Comparison of ENCODE assay signal across 25 cellular contexts in the genomic region with DNA sequence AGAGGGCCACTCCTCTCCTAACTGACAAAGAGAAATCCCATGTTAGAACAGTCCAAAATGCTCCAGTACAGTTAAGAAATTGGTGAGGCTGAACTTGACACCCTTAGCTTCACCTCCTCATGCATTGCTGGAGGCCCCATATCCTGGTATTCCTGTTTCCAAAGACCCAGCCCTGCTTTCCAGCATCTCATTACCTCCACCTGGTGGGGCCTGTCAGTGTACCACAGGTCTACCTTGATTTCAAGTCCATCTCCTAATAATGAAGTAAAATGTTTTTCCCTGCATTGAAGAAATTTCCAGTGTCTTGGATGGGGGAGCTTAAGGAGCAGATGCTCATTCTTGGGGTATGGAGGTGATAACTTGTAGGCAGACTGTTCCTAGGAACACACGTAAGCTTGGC.
DNase-seq lines count a peak whose midpoint lies in the region; ATAC-seq, FAIRE-seq and TF ChIP-seq lines count a peak whose summit lies in the region.
"Had no signal": no experiment of that assay in that cellular context is flagged by ENCODE, and none has a peak within 500 bp of the region (broad histone marks: within the 10 kb centered on the region; RNA-seq: fewer than 3 reads in every experiment).

No MANE protein-coding gene starts in this region.

- H3K4me1 ChIP-seq in CD4-positive, CD25-positive, alpha-beta regulatory T cell (ENCODE audit: control insufficient read depth, insufficient read depth, low read length, poor library complexity, severe bottlenecking) = peaks cover 24% of the 10 kb centered on the region
- H3K4me1 ChIP-seq in keratinocyte (ENCODE audit: control insufficient read depth, extremely low read depth, insufficient read depth, low read length) = no peaks in the 10 kb centered on the region
- no peaks in the 10 kb centered on the region for H3K4me1 ChIP-seq in A673 (ENCODE audit: insufficient read depth, low read length, poor library complexity, severe bottlenecking)
- H3K4me1 ChIP-seq: parathyroid adenoma had no signal

- TF ChIP-seq CTCF in bronchial epithelial cell (IDR thresholded peaks at IDR 0.05; ENCODE audit: insufficient read depth, low read length, severe bottlenecking) (peak; percentile 16), keratinocyte (optimal IDR thresholded peaks at IDR 0.05 in 1 of 3, IDR thresholded peaks at IDR 0.05 in 1 of 3, conservative IDR thresholded peaks at IDR 0.05 in 1 of 3; ENCODE audit: extremely low read depth in 1 of 3, insufficient read depth in 2 of 3, low read length in 3 of 3) (peak in 2 of 3 experiments; percentile 30 to 34), A673 (conservative IDR thresholded peaks at IDR 0.05; ENCODE audit: low read depth, low read length) (no peak)

- FAIRE-seq in bronchial epithelial cell (lab: Jason Lieb, UNC) (no peak), keratinocyte (lab: Jason Lieb, UNC) (no peak)

- H3K4me3 Mint-ChIP-seq in CD4-positive, CD25-positive, alpha-beta regulatory T cell = peak overlapping the region in 1 of 4 donors; percentile 51
- H3K4me3 Mint-ChIP-seq: activated CD4-positive, alpha-beta memory T cell treated with anti-CD3 and anti-CD28 coated beads for 36 hours; activated T-helper 1 cell treated with anti-CD3 and anti-CD28 coated beads, Interleukin-12 subunit alpha, Interleukin-12 subunit beta, Interleukin-2, Interleukin-4 antibody, amounts not matched to agents 30 ng/mL and 10 ng/mL and 1 ng/mL, durations not matched to agents 14 hours and 24 hours and 36 hours; memory B cell; neural crest cell; stimulated activated effector memory CD8-positive, alpha-beta T cell treated with anti-CD3 and anti-CD28 coated beads, Interleukin-12 subunit alpha, Interleukin-12 subunit beta, amount 100 ng/mL, for 72 hours had no signal

- no peak for DNase-seq in CD4-positive, CD25-positive, alpha-beta regulatory T cell
- DNase-seq in bronchial epithelial cell (ENCODE audit: low read depth) = peak; percentile 22
- no peak for DNase-seq in keratinocyte (ENCODE audit: low read depth, low spot score)
- no peak for DNase-seq in activated T-cell treated with anti-CD3 and anti-CD28 coated beads for 4 hours
- DNase-seq in middle frontal gyrus (ENCODE audit: extremely low spot score, low spot score) = no peak
- DNase-seq in A673 (ENCODE audit: low spot score) = no peak
- DNase-seq: activated CD4-positive, alpha-beta memory T cell treated with anti-CD3 and anti-CD28 coated beads for 36 hours; activated CD4-positive, alpha-beta T cell treated with anti-CD3 and anti-CD28 coated beads for 1 hour; activated naive CD4-positive, alpha-beta T cell treated with Interleukin-2 at 50 U/mL for 16 hours; brain microvascular endothelial cell; CD4-positive, alpha-beta T cell; effector CD4-positive, alpha-beta T cell; NCI-H1048; NCI-H1694 treated with DMSO at 0.1 percent for 48 hours; NCI-H82; retina; transverse colon had no signal

- H3K36me3 Mint-ChIP-seq in CD4-positive, CD25-positive, alpha-beta regulatory T cell = peaks cover 4% of the 10 kb centered on the region
- H3K36me3 Mint-ChIP-seq: stimulated activated effector memory CD8-positive, alpha-beta T cell treated with anti-CD3 and anti-CD28 coated beads, Interleukin-12 subunit alpha, Interleukin-12 subunit beta, amount 100 ng/mL, for 72 hours had no signal

- H3K27me3 ChIP-seq in CD4-positive, CD25-positive, alpha-beta regulatory T cell (ENCODE audit: control insufficient read depth, insufficient read depth, low read length) = no peaks in the 10 kb centered on the region
- H3K27me3 ChIP-seq in bronchial epithelial cell (ENCODE audit: control insufficient read depth, insufficient read depth, low read length) = no peaks in the 10 kb centered on the region
- no peaks in the 10 kb centered on the region for H3K27me3 ChIP-seq in keratinocyte (ENCODE audit: control insufficient read depth, extremely low read depth, insufficient read depth, low read length)
- no peaks in the 10 kb centered on the region for H3K27me3 ChIP-seq in A673 (replicated peaks; ENCODE audit: insufficient read depth, low read depth, low read length, poor library complexity)
- H3K27me3 ChIP-seq: brain microvascular endothelial cell, transverse colon had no signal

- POLR2A ChIA-PET in A673 (lab: Charles Lee; ENCODE audit: low non-redundant PET) = no interaction called here

- H3K27ac Mint-ChIP-seq in CD4-positive, CD25-positive, alpha-beta regulatory T cell = peak overlapping the region in 2 of 3 donors; percentile 5 to 64
- H3K27ac Mint-ChIP-seq: activated CD4-positive, alpha-beta memory T cell treated with anti-CD3 and anti-CD28 coated beads for 36 hours; activated T-helper 1 cell treated with anti-CD3 and anti-CD28 coated beads, Interleukin-12 subunit alpha, Interleukin-12 subunit beta, Interleukin-2, Interleukin-4 antibody, amounts not matched to agents 30 ng/mL and 10 ng/mL and 1 ng/mL, durations not matched to agents 14 hours and 24 hours and 36 hours; CD4-positive, alpha-beta T cell; memory B cell; stimulated activated effector memory CD8-positive, alpha-beta T cell treated with anti-CD3 and anti-CD28 coated beads, Interleukin-12 subunit alpha, Interleukin-12 subunit beta, amount 100 ng/mL, for 72 hours had no signal

- H3K36me3 ChIP-seq in CD4-positive, CD25-positive, alpha-beta regulatory T cell (ENCODE audit: control insufficient read depth, insufficient read depth, low read length) = no peaks in the 10 kb centered on the region
- H3K36me3 ChIP-seq in KOPT-K1 (ENCODE audit: insufficient read depth, low read length) (no peaks in the 10 kb centered on the region), bronchial epithelial cell (ENCODE audit: control insufficient read depth, insufficient read depth, low read length) (no peaks in the 10 kb centered on the region), keratinocyte (ENCODE audit: control insufficient read depth in 2 of 2, extremely low read depth in 1 of 2, insufficient read depth in 2 of 2, low read length in 2 of 2) (no peaks in the 10 kb centered on the region), A673 (ENCODE audit: insufficient read depth, low read length, poor library complexity, severe bottlenecking) (no peaks in the 10 kb centered on the region)
- H3K36me3 ChIP-seq: brain microvascular endothelial cell, transverse colon had no signal

- H3K9me3 ChIP-seq in CD4-positive, CD25-positive, alpha-beta regulatory T cell (ENCODE audit: control insufficient read depth in 2 of 2, low read length in 2 of 2) = peaks cover 4 to 10% of the 10 kb centered on the region in 2 experiments
- H3K9me3 ChIP-seq in KOPT-K1 (ENCODE audit: insufficient read depth, low read length, poor library complexity, severe bottlenecking) = peaks cover 35% of the 10 kb centered on the region
- H3K9me3 ChIP-seq in keratinocyte (ENCODE audit: control insufficient read depth, low read depth, low read length) = no peaks in the 10 kb centered on the region
- H3K9me3 ChIP-seq in A673 (ENCODE audit: low read depth, low read length, poor library complexity, severe bottlenecking) = no peaks in the 10 kb centered on the region

- dilution Hi-C loops in keratinocyte (cut with MboI; ENCODE audit: extremely low pct_ligation_motif_present, low sequenced_read_pairs) = no loop called here

- no peaks in the 10 kb centered on the region for H3K79me2 ChIP-seq in keratinocyte (ENCODE audit: control insufficient read depth, insufficient read depth, low read length)
- H3K79me2 ChIP-seq: parathyroid adenoma had no signal

- H2AFZ ChIP-seq in keratinocyte (ENCODE audit: control insufficient read depth, low read length) = no peak overlapping the region
- H2AFZ ChIP-seq: parathyroid adenoma had no signal

- H3K9ac ChIP-seq in keratinocyte (ENCODE audit: control insufficient read depth, extremely low read depth, insufficient read depth, low read length) = no peak overlapping the region
- H3K9ac ChIP-seq: parathyroid adenoma had no signal

- no peak for ATAC-seq in CD4-positive, CD25-positive, alpha-beta regulatory T cell (ENCODE audit: low read depth in 2 of 2)
- ATAC-seq: left lobe of liver; stimulated activated effector memory CD8-positive, alpha-beta T cell treated with anti-CD3 and anti-CD28 coated beads, Interleukin-12 subunit alpha, Interleukin-12 subunit beta, amount 100 ng/mL, for 72 hours had no signal

- no peak overlapping the region for H3K4me2 ChIP-seq in keratinocyte (ENCODE audit: control insufficient read depth, extremely low read depth, insufficient read depth, low read depth, low read length)

- no peaks in the 10 kb centered on the region for H3K9me1 ChIP-seq in keratinocyte (ENCODE audit: control insufficient read depth, extremely low read depth, insufficient read depth, low read length)

- no peak overlapping the region for H3K27ac ChIP-seq in CD4-positive, CD25-positive, alpha-beta regulatory T cell (ENCODE audit: insufficient read depth, low read length, poor library complexity, severe bottlenecking)
- H3K27ac ChIP-seq in KOPT-K1 (ENCODE audit: low read depth, low read length, poor library complexity, severe bottlenecking) = peak overlapping the region; percentile 90
- H3K27ac ChIP-seq in keratinocyte (ENCODE audit: control insufficient read depth, insufficient read depth, low read length) = no peak overlapping the region
- no peak overlapping the region for H3K27ac ChIP-seq in A673 (ENCODE audit: low read depth, low read length, poor library complexity, severe bottlenecking)
- H3K27ac ChIP-seq: brain microvascular endothelial cell, epithelial cell of prostate, parathyroid adenoma, transverse colon had no signal

- H3K9me3 Mint-ChIP-seq in CD4-positive, CD25-positive, alpha-beta regulatory T cell = peaks cover 0 to 14% (median 6%) of the 10 kb centered on the region in 7 donors

- no peaks in the 10 kb centered on the region for H4K20me1 ChIP-seq in keratinocyte (ENCODE audit: control insufficient read depth, extremely low read depth, insufficient read depth, low read length)

- intact Hi-C loops in A673 (cut with micrococcal nuclease; ENCODE audit: unreplicated experiment) = no loop called here

- CTCF ChIA-PET in A673 (lab: Charles Lee) = no interaction called here

- H3K4me3 ChIP-seq in CD4-positive, CD25-positive, alpha-beta regulatory T cell (ENCODE audit: low read depth, low read length) = no peak overlapping the region
- no peak overlapping the region for H3K4me3 ChIP-seq in bronchial epithelial cell (ENCODE audit: low read depth, low read length)
- no peak overlapping the region for H3K4me3 ChIP-seq in keratinocyte (ENCODE audit: control insufficient read depth in 2 of 3, extremely low read depth in 1 of 3, insufficient read depth in 2 of 3, low read depth in 1 of 3, low read length in 3 of 3)
- no peak overlapping the region for H3K4me3 ChIP-seq in A673 (ENCODE audit: low read depth, low read length, poor library complexity, severe bottlenecking)
- H3K4me3 ChIP-seq: transverse colon had no signal

- H3K27me3 Mint-ChIP-seq in CD4-positive, CD25-positive, alpha-beta regulatory T cell = peaks cover 4% of the 10 kb centered on the region
- H3K27me3 Mint-ChIP-seq: CD4-positive, alpha-beta T cell had no signal

- H3K4me1 Mint-ChIP-seq in CD4-positive, CD25-positive, alpha-beta regulatory T cell = peaks cover 15 to 50% (median 28%) of the 10 kb centered on the region in 4 donors

- BruUV-seq in A673 (replicated peaks; lab: Mats Ljungman, UMichigan) = no TSS peak
